ENCODE assay signal across 26 cellular contexts in the genomic region with DNA sequence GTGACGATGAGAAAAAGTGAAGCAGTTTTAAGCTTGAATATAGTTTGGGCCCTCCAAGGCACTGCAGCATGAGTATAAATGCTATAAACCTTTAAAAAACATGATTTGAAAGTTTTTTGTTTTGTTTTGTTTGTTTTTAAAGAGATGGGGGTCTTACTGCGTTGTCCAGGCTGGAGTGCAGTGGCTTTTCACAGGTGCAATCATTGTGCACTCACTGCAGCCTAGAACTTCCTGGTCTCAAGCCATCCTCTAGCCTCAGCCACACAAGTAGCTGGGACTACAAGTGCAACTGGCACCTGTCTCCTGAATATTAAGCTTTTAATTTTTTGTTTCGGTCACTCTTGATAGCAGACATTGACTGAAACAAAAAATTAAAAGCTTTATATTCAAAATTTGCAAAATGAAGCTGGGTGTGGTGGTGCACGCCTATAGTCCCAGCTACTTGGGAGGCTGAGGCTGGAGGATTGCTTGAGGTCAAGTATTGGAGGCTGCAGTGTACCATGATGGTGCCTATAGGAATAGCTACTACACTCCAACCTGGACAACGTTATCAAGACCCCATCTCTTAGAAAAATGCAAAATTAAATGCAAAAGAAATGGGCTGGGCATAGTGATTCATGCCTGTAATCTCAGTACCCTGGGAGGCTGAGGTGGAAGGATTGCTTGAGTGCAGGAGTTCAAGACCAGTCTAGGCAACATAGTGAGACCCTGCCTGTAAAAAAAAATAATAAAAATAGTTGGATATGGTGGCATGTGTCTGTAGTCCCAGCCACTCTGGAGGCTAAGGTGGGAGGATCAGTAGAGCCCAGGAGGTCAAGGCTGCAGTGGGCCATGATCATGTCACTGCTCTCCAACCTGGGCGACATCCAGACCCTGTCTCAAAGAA.
"Had no signal": no experiment of that assay in that cellular context is flagged by ENCODE, and none has a peak within 500 bp of the region (broad histone marks: within the 10 kb centered on the region; RNA-seq: fewer than 3 reads in every experiment).

No MANE protein-coding gene starts in this region.

- FAIRE-seq: small intestine, urothelium cell line had no signal

- H3K27me3 Mint-ChIP-seq: naive B cell; stimulated activated naive CD8-positive, alpha-beta T cell treated with anti-CD3 and anti-CD28 coated beads, Interleukin-15, Interleukin-2, amounts not matched to agents 100 ng/mL and 50 ng/mL, for 24 hours had no signal

- H3K27me3 ChIP-seq: hepatocyte, ovary, sigmoid colon, spleen, suprapubic skin, tibial artery, upper lobe of right lung had no signal

- H3K36me3 Mint-ChIP-seq: natural killer cell had no signal

- H3K4me3 Mint-ChIP-seq: mesothelial cell of epicardium; naive B cell; natural killer cell; nephron progenitor cell; stimulated activated effector memory CD8-positive, alpha-beta T cell treated with anti-CD3 and anti-CD28 coated beads, Interleukin-12 subunit alpha, Interleukin-12 subunit beta, amount 100 ng/mL, for 72 hours; stimulated activated naive CD8-positive, alpha-beta T cell treated with anti-CD3 and anti-CD28 coated beads, Interleukin-15, Interleukin-2, amounts not matched to agents 100 ng/mL and 50 ng/mL, for 24 hours had no signal

- H3K36me3 ChIP-seq: ovary, prostate gland had no signal

- ATAC-seq: natural killer cell; right cardiac atrium; stimulated activated effector memory CD8-positive, alpha-beta T cell treated with anti-CD3 and anti-CD28 coated beads, Interleukin-12 subunit alpha, Interleukin-12 subunit beta, amount 100 ng/mL, for 72 hours; upper lobe of right lung had no signal

- H3K4me1 ChIP-seq: left ventricle myocardium inferior, prostate gland, spleen, suprapubic skin, tibial artery, upper lobe of right lung had no signal

- H3K79me2 ChIP-seq: hepatocyte had no signal

- DNase-seq: islet precursor cell; left ventricle myocardium inferior; mesendoderm; naive B cell; natural killer cell; nephron progenitor cell; ovary; retina; right cardiac atrium; sigmoid colon; small intestine; spleen; stimulated activated CD4-positive, alpha-beta T cell treated with anti-CD3 and anti-CD28 coated beads, Interleukin-4, amount 100 ng/mL, for 24 hours; stimulated activated naive CD4-positive, alpha-beta T cell; tibial artery; trophoblast cell; upper lobe of right lung had no signal

- H3K27ac ChIP-seq: hepatocyte, left ventricle myocardium inferior, ovary, prostate gland, sigmoid colon, spleen, suprapubic skin, thoracic aorta, tibial artery, upper lobe of right lung had no signal

- H3K4me3 ChIP-seq: hepatocyte, left ventricle myocardium inferior, lung, ovary, prostate gland, sigmoid colon, spleen, suprapubic skin, thoracic aorta, tibial artery, upper lobe of right lung had no signal

- H3K9me3 ChIP-seq: left ventricle myocardium inferior, ovary, prostate gland, sigmoid colon, spleen, suprapubic skin, thoracic aorta, tibial artery, upper lobe of right lung had no signal

- H3K4me2 ChIP-seq: hepatocyte had no signal

- H2AFZ ChIP-seq: hepatocyte had no signal

- H3K27ac Mint-ChIP-seq: mesothelial cell of epicardium; natural killer cell; nephron progenitor cell; stimulated activated effector memory CD8-positive, alpha-beta T cell treated with anti-CD3 and anti-CD28 coated beads, Interleukin-12 subunit alpha, Interleukin-12 subunit beta, amount 100 ng/mL, for 72 hours; stimulated activated naive CD8-positive, alpha-beta T cell treated with anti-CD3 and anti-CD28 coated beads, Interleukin-15, Interleukin-2, amounts not matched to agents 100 ng/mL and 50 ng/mL, for 24 hours had no signal

- H3K9me3 Mint-ChIP-seq: mesothelial cell of epicardium; naive B cell; natural killer cell; nephron progenitor cell; stimulated activated effector memory CD8-positive, alpha-beta T cell treated with anti-CD3 and anti-CD28 coated beads, Interleukin-12 subunit alpha, Interleukin-12 subunit beta, amount 100 ng/mL, for 72 hours; stimulated activated naive CD8-positive, alpha-beta T cell treated with anti-CD3 and anti-CD28 coated beads, Interleukin-15, Interleukin-2, amounts not matched to agents 100 ng/mL and 50 ng/mL, for 24 hours had no signal

- H3K4me1 Mint-ChIP-seq: natural killer cell; nephron progenitor cell; stimulated activated effector memory CD8-positive, alpha-beta T cell treated with anti-CD3 and anti-CD28 coated beads, Interleukin-12 subunit alpha, Interleukin-12 subunit beta, amount 100 ng/mL, for 72 hours had no signal
